17 cellular contexts compared by ENCODE assay signal in the genomic region with DNA sequence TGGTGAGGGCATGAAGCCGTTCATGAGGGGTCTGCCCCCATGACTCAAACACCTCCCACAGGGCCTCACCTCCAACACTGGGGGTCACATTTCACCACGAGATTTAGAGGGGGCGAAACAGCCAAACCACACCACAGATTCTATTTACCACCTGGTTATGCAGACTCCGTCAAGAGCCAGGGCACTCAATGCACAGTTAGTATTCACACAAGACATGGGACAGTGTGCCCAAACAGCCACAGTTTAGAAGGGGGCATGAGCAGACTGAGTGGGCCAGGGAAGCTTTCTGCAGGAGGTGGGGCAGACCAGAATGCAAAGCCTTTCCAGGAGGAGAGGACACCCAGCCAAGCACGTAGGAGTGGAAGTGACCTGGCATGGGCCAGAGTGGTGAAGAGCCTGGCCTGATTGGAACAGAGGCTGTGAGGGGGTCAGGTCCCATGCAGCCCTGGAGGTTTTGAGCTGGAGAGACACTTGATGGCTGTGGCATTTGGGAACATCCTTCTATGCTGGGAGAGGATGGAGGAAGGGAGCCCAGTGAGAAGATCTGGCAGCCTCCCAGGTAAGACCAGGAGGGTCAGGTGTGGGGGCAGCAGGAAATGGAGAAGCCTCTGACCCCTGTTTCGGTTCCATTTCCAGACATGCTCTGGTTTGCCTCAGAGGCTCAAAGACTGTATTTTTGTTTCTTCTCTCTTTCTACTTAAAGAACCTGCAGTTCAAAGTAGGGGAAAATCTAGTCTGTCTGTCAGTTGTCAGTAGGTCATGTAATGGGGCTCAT.
"Had no signal": no experiment of that assay in that cellular context is flagged by ENCODE, and none has a peak within 500 bp of the region (broad histone marks: within the 10 kb centered on the region; RNA-seq: fewer than 3 reads in every experiment).

No MANE protein-coding gene starts in this region.

- DNase-seq: activated CD4-positive, alpha-beta T cell treated with anti-CD3 and anti-CD28 coated beads, Interleukin-2, amount 10 ng/mL, durations not matched to agents 24 days and 14 days; activated CD4-positive, CD25-positive, alpha-beta regulatory T cell; activated CD8-positive, alpha-beta T cell treated with anti-CD3 and anti-CD28 coated beads for 36 hours; activated naive CD4-positive, alpha-beta T cell; activated naive CD8-positive, alpha-beta T cell treated with anti-CD3 and anti-CD28 coated beads, Interleukin-2, amount 10 ng/mL, durations not matched to agents 7 days and 5 days; activated T-cell treated with anti-CD3 and anti-CD28 coated beads, Interleukin-2, amount 50 U/mL, for 1 hour; brain microvascular endothelial cell; gastrocnemius medialis; kidney; right cardiac atrium; T-helper 9 cell; transverse colon had no signal

- H3K27ac Mint-ChIP-seq: activated CD4-positive, alpha-beta T cell treated with anti-CD3 and anti-CD28 coated beads, Interleukin-2, amount 10 ng/mL, durations not matched to agents 24 days and 14 days; activated CD8-positive, alpha-beta T cell treated with anti-CD3 and anti-CD28 coated beads for 36 hours; activated naive CD8-positive, alpha-beta T cell treated with anti-CD3 and anti-CD28 coated beads, Interleukin-2, amount 10 ng/mL, durations not matched to agents 7 days and 5 days; activated T-helper 17 cell treated with anti-CD3 and anti-CD28 coated beads, Interleukin-2, amount 50 U/mL, for 72 hours; memory B cell; neural progenitor cell; stimulated activated naive CD8-positive, alpha-beta T cell treated with anti-CD3 and anti-CD28 coated beads, Interleukin-15, Interleukin-2, amounts not matched to agents 100 ng/mL and 50 ng/mL, for 24 hours had no signal

- H3K27me3 Mint-ChIP-seq: activated CD8-positive, alpha-beta T cell treated with anti-CD3 and anti-CD28 coated beads for 36 hours; activated naive CD8-positive, alpha-beta T cell treated with anti-CD3 and anti-CD28 coated beads, Interleukin-2, amount 10 ng/mL, durations not matched to agents 7 days and 5 days; stimulated activated naive CD8-positive, alpha-beta T cell treated with anti-CD3 and anti-CD28 coated beads, Interleukin-15, Interleukin-2, amounts not matched to agents 100 ng/mL and 50 ng/mL, for 24 hours had no signal

- H3K4me1 Mint-ChIP-seq: activated CD4-positive, alpha-beta T cell treated with anti-CD3 and anti-CD28 coated beads, Interleukin-2, amount 10 ng/mL, durations not matched to agents 24 days and 14 days; activated naive CD8-positive, alpha-beta T cell treated with anti-CD3 and anti-CD28 coated beads, Interleukin-2, amount 10 ng/mL, durations not matched to agents 7 days and 5 days; activated T-helper 17 cell treated with anti-CD3 and anti-CD28 coated beads, Interleukin-2, amount 50 U/mL, for 72 hours; central memory CD8-positive, alpha-beta T cell; memory B cell had no signal

- H3K9me3 Mint-ChIP-seq: activated CD4-positive, alpha-beta T cell treated with anti-CD3 and anti-CD28 coated beads, Interleukin-2, amount 10 ng/mL, durations not matched to agents 24 days and 14 days; activated CD8-positive, alpha-beta T cell treated with anti-CD3 and anti-CD28 coated beads for 36 hours; activated naive CD8-positive, alpha-beta T cell treated with anti-CD3 and anti-CD28 coated beads, Interleukin-2, amount 10 ng/mL, durations not matched to agents 7 days and 5 days; activated T-helper 17 cell treated with anti-CD3 and anti-CD28 coated beads, Interleukin-2, amount 50 U/mL, for 72 hours; central memory CD8-positive, alpha-beta T cell; memory B cell; neural progenitor cell; stimulated activated naive CD8-positive, alpha-beta T cell treated with anti-CD3 and anti-CD28 coated beads, Interleukin-15, Interleukin-2, amounts not matched to agents 100 ng/mL and 50 ng/mL, for 24 hours had no signal

- H3K36me3 Mint-ChIP-seq: activated naive CD8-positive, alpha-beta T cell treated with anti-CD3 and anti-CD28 coated beads, Interleukin-2, amount 10 ng/mL, durations not matched to agents 7 days and 5 days; memory B cell; neural progenitor cell had no signal

- ATAC-seq: activated CD8-positive, alpha-beta T cell treated with anti-CD3 and anti-CD28 coated beads for 36 hours; activated T-helper 17 cell treated with anti-CD3 and anti-CD28 coated beads, Interleukin-2, amount 50 U/mL, for 72 hours; gastrocnemius medialis had no signal

- FAIRE-seq: kidney had no signal

- H3K4me3 Mint-ChIP-seq: activated CD4-positive, alpha-beta T cell treated with anti-CD3 and anti-CD28 coated beads, Interleukin-2, amount 10 ng/mL, durations not matched to agents 24 days and 14 days; activated CD8-positive, alpha-beta T cell treated with anti-CD3 and anti-CD28 coated beads for 36 hours; activated naive CD8-positive, alpha-beta T cell treated with anti-CD3 and anti-CD28 coated beads, Interleukin-2, amount 10 ng/mL, durations not matched to agents 7 days and 5 days; activated T-helper 17 cell treated with anti-CD3 and anti-CD28 coated beads, Interleukin-2, amount 50 U/mL, for 72 hours; central memory CD8-positive, alpha-beta T cell; memory B cell; neural progenitor cell; stimulated activated naive CD8-positive, alpha-beta T cell treated with anti-CD3 and anti-CD28 coated beads, Interleukin-15, Interleukin-2, amounts not matched to agents 100 ng/mL and 50 ng/mL, for 24 hours had no signal
